In the genomic region with DNA sequence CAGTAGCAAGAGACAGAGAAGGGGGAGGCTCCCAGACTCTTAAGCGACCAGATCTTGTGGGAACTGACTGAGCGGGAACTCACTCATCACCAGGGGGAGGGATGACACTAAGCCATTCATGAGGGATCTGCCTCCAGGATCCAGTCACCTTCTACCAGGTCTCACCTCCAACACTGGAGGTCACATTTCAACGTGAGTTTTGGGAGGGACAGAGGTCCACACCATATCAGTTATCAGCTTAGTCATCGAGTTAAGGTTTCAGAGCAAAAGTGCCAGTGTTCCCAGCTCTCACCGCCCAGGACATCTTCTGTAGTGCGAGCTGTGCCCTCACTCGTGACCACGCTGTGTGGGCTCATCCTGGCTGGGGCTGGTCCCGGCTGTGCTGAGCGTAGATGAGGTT, we compare ENCODE assay signal across 1 cellular context.
TF ChIP-seq lines count a peak whose summit lies in the region.

No MANE protein-coding gene starts in this region.

TF ChIP-seq in GM12878, 131 proteins besides CTCF, POLR2A, EP300 and RAD21:
- TF ChIP-seq BCL3 (IDR thresholded peaks at IDR 0.05; ENCODE audit: borderline replicate concordance, insufficient read depth, low read depth, low read length, poor library complexity, severe bottlenecking) (peak; percentile 54), SIX5 (IDR thresholded peaks at IDR 0.05; ENCODE audit: low read depth, low read length, severe bottlenecking) (no peak)
